1 cellular context compared by ENCODE assay signal in the genomic region with DNA sequence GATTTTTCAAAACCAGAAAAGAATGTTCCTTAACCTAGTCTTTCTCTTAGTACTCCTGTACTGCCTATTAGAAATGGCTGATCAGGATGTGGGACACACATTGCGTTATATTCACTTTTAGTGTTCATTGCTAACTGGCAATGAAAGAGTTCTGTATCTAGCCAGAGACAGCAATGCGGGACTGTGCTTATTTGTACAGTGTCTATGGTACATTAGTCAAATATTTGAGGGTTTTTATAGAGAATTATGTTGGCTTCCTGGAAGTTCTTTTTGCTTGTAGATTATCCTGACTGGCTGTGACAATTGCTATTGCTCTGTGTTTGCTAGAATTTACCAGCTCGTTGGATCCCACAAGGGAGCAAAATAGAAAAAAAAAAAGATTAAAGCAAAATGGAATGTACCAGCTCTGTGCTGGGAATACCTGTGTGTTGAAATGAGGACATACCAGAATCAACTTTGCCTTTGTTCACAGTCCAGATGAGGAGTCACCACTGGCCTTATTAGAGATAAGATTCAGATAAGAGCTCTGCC.
A peak's percentile ranks its signal among the peaks of the same experiment; 100 is the strongest.
TF ChIP-seq lines count a peak whose summit lies in the region.

No MANE protein-coding gene starts in this region.

TF ChIP-seq in HepG2, 621 proteins besides CTCF, POLR2A, EP300 and RAD21 (continued from another document and continues in another):
- TF ChIP-seq, protein P1, sequence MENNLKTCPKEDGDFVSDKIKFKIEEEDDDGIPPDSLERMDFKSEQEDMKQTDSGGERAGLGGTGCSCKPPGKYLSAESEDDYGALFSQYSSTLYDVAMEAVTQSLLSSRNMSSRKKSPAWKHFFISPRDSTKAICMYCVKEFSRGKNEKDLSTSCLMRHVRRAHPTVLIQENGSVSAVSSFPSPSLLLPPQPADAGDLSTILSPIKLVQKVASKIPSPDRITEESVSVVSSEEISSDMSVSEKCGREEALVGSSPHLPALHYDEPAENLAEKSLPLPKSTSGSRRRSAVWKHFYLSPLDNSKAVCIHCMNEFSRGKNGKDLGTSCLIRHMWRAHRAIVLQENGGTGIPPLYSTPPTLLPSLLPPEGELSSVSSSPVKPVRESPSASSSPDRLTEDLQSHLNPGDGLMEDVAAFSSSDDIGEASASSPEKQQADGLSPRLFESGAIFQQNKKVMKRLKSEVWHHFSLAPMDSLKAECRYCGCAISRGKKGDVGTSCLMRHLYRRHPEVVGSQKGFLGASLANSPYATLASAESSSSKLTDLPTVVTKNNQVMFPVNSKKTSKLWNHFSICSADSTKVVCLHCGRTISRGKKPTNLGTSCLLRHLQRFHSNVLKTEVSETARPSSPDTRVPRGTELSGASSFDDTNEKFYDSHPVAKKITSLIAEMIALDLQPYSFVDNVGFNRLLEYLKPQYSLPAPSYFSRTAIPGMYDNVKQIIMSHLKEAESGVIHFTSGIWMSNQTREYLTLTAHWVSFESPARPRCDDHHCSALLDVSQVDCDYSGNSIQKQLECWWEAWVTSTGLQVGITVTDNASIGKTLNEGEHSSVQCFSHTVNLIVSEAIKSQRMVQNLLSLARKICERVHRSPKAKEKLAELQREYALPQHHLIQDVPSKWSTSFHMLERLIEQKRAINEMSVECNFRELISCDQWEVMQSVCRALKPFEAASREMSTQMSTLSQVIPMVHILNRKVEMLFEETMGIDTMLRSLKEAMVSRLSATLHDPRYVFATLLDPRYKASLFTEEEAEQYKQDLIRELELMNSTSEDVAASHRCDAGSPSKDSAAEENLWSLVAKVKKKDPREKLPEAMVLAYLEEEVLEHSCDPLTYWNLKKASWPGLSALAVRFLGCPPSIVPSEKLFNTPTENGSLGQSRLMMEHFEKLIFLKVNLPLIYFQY (CRISPR knock-in tag; IDR thresholded peaks at IDR 0.05; ENCODE audit: borderline replicate concordance), result no peak
- TF ChIP-seq CREM (IDR thresholded peaks at IDR 0.05), result peak; percentile 79
- no peak for TF ChIP-seq CREM (CRISPR knock-in tag; IDR thresholded peaks at IDR 0.05)
- TF ChIP-seq CREB1 (IDR thresholded peaks at IDR 0.05), result no peak
- TF ChIP-seq CREB1 (CRISPR knock-in tag; IDR thresholded peaks at IDR 0.05), result peak; percentile 68
- TF ChIP-seq, protein P2, sequence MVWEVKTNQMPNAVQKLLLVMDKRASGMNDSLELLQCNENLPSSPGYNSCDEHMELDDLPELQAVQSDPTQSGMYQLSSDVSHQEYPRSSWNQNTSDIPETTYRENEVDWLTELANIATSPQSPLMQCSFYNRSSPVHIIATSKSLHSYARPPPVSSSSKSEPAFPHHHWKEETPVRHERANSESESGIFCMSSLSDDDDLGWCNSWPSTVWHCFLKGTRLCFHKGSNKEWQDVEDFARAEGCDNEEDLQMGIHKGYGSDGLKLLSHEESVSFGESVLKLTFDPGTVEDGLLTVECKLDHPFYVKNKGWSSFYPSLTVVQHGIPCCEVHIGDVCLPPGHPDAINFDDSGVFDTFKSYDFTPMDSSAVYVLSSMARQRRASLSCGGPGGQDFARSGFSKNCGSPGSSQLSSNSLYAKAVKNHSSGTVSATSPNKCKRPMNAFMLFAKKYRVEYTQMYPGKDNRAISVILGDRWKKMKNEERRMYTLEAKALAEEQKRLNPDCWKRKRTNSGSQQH (CRISPR knock-in tag; IDR thresholded peaks at IDR 0.05; ENCODE audit: low read depth), result no peak
- TF ChIP-seq BHLHE40 (IDR thresholded peaks at IDR 0.05; ENCODE audit: low read length), result no peak
- no peak for TF ChIP-seq TAF1 (CRISPR knock-in tag; IDR thresholded peaks at IDR 0.05)
- no peak for TF ChIP-seq SP1 (IDR thresholded peaks at IDR 0.05)
- peak; percentile 24; the same call in 1 of the 2 replicates for TF ChIP-seq SP1 (CRISPR knock-in tag; IDR thresholded peaks at IDR 0.05)
- no peak for TF ChIP-seq SRSF1 (optimal IDR thresholded peaks at IDR 0.05; ENCODE audit: low read depth, low read length)
- no peak for TF ChIP-seq TERF1 (CRISPR knock-in tag; IDR thresholded peaks at IDR 0.05)
- TF ChIP-seq NFIC (IDR thresholded peaks at IDR 0.05; ENCODE audit: low read length), result peak; percentile 71; the same call in 1 of the 2 replicates
- TF ChIP-seq ZNF430 (CRISPR knock-in tag; IDR thresholded peaks at IDR 0.05), result no peak
- no peak for TF ChIP-seq ZNF264 (CRISPR knock-in tag; IDR thresholded peaks at IDR 0.05)
- TF ChIP-seq PITX1 (CRISPR knock-in tag; IDR thresholded peaks at IDR 0.05), result 0 out of 2 replicates have a peak, but pooled peaks have one; percentile 43
- no peak for TF ChIP-seq MTA1 (CRISPR knock-in tag; IDR thresholded peaks at IDR 0.05; ENCODE audit: borderline replicate concordance)
- TF ChIP-seq TRIM24 (CRISPR knock-in tag; IDR thresholded peaks at IDR 0.05), result no peak
- no peak for TF ChIP-seq FOXA1 (IDR thresholded peaks at IDR 0.05)
- TF ChIP-seq FOXA1 (CRISPR knock-in tag; IDR thresholded peaks at IDR 0.05), result peak; percentile 64
- no peak for TF ChIP-seq HMGA1 (CRISPR knock-in tag; conservative IDR thresholded peaks at IDR 0.05)
- no peak for TF ChIP-seq ZNF703 (CRISPR knock-in tag; IDR thresholded peaks at IDR 0.05; ENCODE audit: borderline replicate concordance)
- TF ChIP-seq, protein P3, sequence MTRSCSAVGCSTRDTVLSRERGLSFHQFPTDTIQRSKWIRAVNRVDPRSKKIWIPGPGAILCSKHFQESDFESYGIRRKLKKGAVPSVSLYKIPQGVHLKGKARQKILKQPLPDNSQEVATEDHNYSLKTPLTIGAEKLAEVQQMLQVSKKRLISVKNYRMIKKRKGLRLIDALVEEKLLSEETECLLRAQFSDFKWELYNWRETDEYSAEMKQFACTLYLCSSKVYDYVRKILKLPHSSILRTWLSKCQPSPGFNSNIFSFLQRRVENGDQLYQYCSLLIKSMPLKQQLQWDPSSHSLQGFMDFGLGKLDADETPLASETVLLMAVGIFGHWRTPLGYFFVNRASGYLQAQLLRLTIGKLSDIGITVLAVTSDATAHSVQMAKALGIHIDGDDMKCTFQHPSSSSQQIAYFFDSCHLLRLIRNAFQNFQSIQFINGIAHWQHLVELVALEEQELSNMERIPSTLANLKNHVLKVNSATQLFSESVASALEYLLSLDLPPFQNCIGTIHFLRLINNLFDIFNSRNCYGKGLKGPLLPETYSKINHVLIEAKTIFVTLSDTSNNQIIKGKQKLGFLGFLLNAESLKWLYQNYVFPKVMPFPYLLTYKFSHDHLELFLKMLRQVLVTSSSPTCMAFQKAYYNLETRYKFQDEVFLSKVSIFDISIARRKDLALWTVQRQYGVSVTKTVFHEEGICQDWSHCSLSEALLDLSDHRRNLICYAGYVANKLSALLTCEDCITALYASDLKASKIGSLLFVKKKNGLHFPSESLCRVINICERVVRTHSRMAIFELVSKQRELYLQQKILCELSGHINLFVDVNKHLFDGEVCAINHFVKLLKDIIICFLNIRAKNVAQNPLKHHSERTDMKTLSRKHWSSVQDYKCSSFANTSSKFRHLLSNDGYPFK (CRISPR knock-in tag; IDR thresholded peaks at IDR 0.05; ENCODE audit: borderline replicate concordance), result no peak
- no peak for TF ChIP-seq PHF20 (CRISPR knock-in tag; IDR thresholded peaks at IDR 0.05)
- peak; percentile 63; the same call in 1 of the 2 replicates for TF ChIP-seq GFI1 (CRISPR knock-in tag; IDR thresholded peaks at IDR 0.05; ENCODE audit: borderline replicate concordance)
- peak; percentile 89 for TF ChIP-seq BCL6 (CRISPR knock-in tag; IDR thresholded peaks at IDR 0.05)
- no peak; the same call in 1 of the 2 replicates for TF ChIP-seq KAT8 (CRISPR knock-in tag; IDR thresholded peaks at IDR 0.05)
- peak; percentile 0; the same call in 1 of the 2 replicates for TF ChIP-seq THRA (CRISPR knock-in tag; IDR thresholded peaks at IDR 0.05; ENCODE audit: borderline replicate concordance)
- TF ChIP-seq HNRNPLL (IDR thresholded peaks at IDR 0.05; ENCODE audit: low read depth, low read length, poor library complexity, severe bottlenecking), result no peak
- peak; percentile 83; the same call in 1 of the 2 replicates for TF ChIP-seq SOX13 (IDR thresholded peaks at IDR 0.05)
- TF ChIP-seq SOX13 (CRISPR knock-in tag; conservative IDR thresholded peaks at IDR 0.05 in 1 of 2, IDR thresholded peaks at IDR 0.05 in 1 of 2), result peak in 1 of 2 experiments; percentile 95; a peak in 2 of 4 replicates
- TF ChIP-seq RORA (CRISPR knock-in tag; IDR thresholded peaks at IDR 0.05), result peak; percentile 71; the same call in 1 of the 2 replicates
- peak; percentile 67 for TF ChIP-seq SKI (IDR thresholded peaks at IDR 0.05; ENCODE audit: partially characterized antibody)
- TF ChIP-seq ZNF234 (CRISPR knock-in tag; conservative IDR thresholded peaks at IDR 0.05), result no peak
- TF ChIP-seq ZNF614 (CRISPR knock-in tag; IDR thresholded peaks at IDR 0.05; ENCODE audit: borderline replicate concordance), result peak; percentile 65; the same call in 1 of the 2 replicates
- TF ChIP-seq PPARG (CRISPR knock-in tag; conservative IDR thresholded peaks at IDR 0.05), result peak; percentile 89
- no peak for TF ChIP-seq KAT7 (CRISPR knock-in tag; IDR thresholded peaks at IDR 0.05; ENCODE audit: borderline replicate concordance)
- TF ChIP-seq ZNF24 (IDR thresholded peaks at IDR 0.05), result no peak
- peak; percentile 43 for TF ChIP-seq ELF3 (CRISPR knock-in tag; IDR thresholded peaks at IDR 0.05)
- TF ChIP-seq ZNF280B (CRISPR knock-in tag; IDR thresholded peaks at IDR 0.05; ENCODE audit: borderline replicate concordance), result no peak
- TF ChIP-seq FOXO1 (CRISPR knock-in tag; IDR thresholded peaks at IDR 0.05), result 0 out of 2 replicates have a peak, but pooled peaks have one; percentile 29
- no peak for TF ChIP-seq UBTF (CRISPR knock-in tag; IDR thresholded peaks at IDR 0.05)
- TF ChIP-seq THAP11 (CRISPR knock-in tag; IDR thresholded peaks at IDR 0.05), result peak; percentile 54; the same call in 1 of the 2 replicates
- no peak for TF ChIP-seq REST (IDR thresholded peaks at IDR 0.05; ENCODE audit: borderline replicate concordance in 1 of 2, low read depth in 1 of 2, low read length in 2 of 2)
- TF ChIP-seq SMAD9 (CRISPR knock-in tag; IDR thresholded peaks at IDR 0.05), result no peak
- TF ChIP-seq ZNF558 (CRISPR knock-in tag; IDR thresholded peaks at IDR 0.05; ENCODE audit: borderline replicate concordance), result no peak
